In genomic region chr17:37361543-37361942, GRCh38 we compare ENCODE assay signal across 20 cellular contexts. TPM values are rescaled to one million over a fixed set of nuclear protein-coding genes. Genes with fewer than 3 reads are reported as not detected.
DNase-seq lines count a peak whose midpoint lies in the region; ATAC-seq and TF ChIP-seq lines count a peak whose summit lies in the region.
"Had no signal": no experiment of that assay in that cellular context is flagged by ENCODE, and none has a peak within 500 bp of the region (broad histone marks: within the 10 kb centered on the region; RNA-seq: fewer than 3 reads in every experiment).

No MANE protein-coding gene starts in this region.

- POLR2A ChIA-PET in HEK293 (lab: Yijun Ruan, JAX), result interaction anchor here (0.6 to 1.4 kb wide), 2 partner anchors 19 to 36 kb away, joined by 4 read pairs; no protein-coding TSS in a partner anchor

- peak overlapping the region; percentile 49 for H2AFZ ChIP-seq in mammary epithelial cell (ENCODE audit: low read depth, low read length)
- H2AFZ ChIP-seq: GM23248 had no signal

- H3K4me3 ChIP-seq in HEK293 (ENCODE audit: low read depth, low read length) (no peak overlapping the region), mammary epithelial cell (replicated peaks in 1 of 3; ENCODE audit: insufficient read depth in 1 of 3, low read depth in 2 of 3, low read length in 3 of 3) (no peak overlapping the region), skin epidermis (no peak overlapping the region)
- H3K4me3 ChIP-seq: gastrocnemius medialis, GM23248, ovary had no signal

- peaks cover 24% of the 10 kb centered on the region for H3K79me2 ChIP-seq in mammary epithelial cell (ENCODE audit: insufficient read depth, low read length)

- H3K27me3 ChIP-seq in mammary epithelial cell (ENCODE audit: insufficient read depth, low read length), result no peaks in the 10 kb centered on the region
- H3K27me3 ChIP-seq: gastrocnemius medialis, ovary had no signal

- in situ Hi-C loops in mammary epithelial cell (cut with MboI; ENCODE audit: low sequenced_read_pairs in 2 of 2), result loop anchor here in 1 of 2 donors (25.0 kb wide), 1 partner anchor 724 kb away; no protein-coding TSS in a partner anchor

- H3K9me3 ChIP-seq in HEK293 (ENCODE audit: control insufficient read depth, insufficient read depth, low read depth, low read length), result no peaks in the 10 kb centered on the region
- no peaks in the 10 kb centered on the region for H3K9me3 ChIP-seq in mammary epithelial cell (replicated peaks; ENCODE audit: insufficient read depth, low read length)
- no peaks in the 10 kb centered on the region for H3K9me3 ChIP-seq in T-helper 17 cell (ENCODE audit: control insufficient read depth, low read length, poor library complexity, severe bottlenecking)
- H3K9me3 ChIP-seq: gastrocnemius medialis, ovary, SK-N-SH had no signal

- ATAC-seq in T-helper 17 cell (no peak), GM21619 (IDR thresholded peaks at IDR 0.05; ENCODE audit: unreplicated experiment) (no peak)
- ATAC-seq: gastrocnemius medialis, left lobe of liver, sciatic nerve had no signal

- no peak overlapping the region for H3K9ac ChIP-seq in mammary epithelial cell (ENCODE audit: insufficient read depth, low read length)
- H3K9ac ChIP-seq: GM23248, SK-N-SH had no signal

- peak overlapping the region; percentile 67 for H3K4me2 ChIP-seq in mammary epithelial cell (ENCODE audit: insufficient read depth, low read depth, low read length)
- H3K4me2 ChIP-seq: SK-N-SH had no signal

- H3K4me1 Mint-ChIP-seq in T-helper 17 cell, result peaks cover 13% of the 10 kb centered on the region

- BruUV-seq in mammary epithelial cell (replicated peaks; lab: Mats Ljungman, UMichigan), result no TSS peak

- no peaks in the 10 kb centered on the region for H3K36me3 ChIP-seq in HEK293 (ENCODE audit: control insufficient read depth in 2 of 2, insufficient read depth in 1 of 2, low read length in 2 of 2)
- H3K36me3 ChIP-seq in mammary epithelial cell (ENCODE audit: insufficient read depth, low read length), result no peaks in the 10 kb centered on the region
- H3K36me3 ChIP-seq: gastrocnemius medialis, ovary had no signal

- H4K20me1 ChIP-seq in mammary epithelial cell (ENCODE audit: insufficient read depth, low read length), result no peaks in the 10 kb centered on the region

- H3K4me3 Mint-ChIP-seq in T-helper 17 cell, result no peak overlapping the region
- H3K4me3 Mint-ChIP-seq: activated naive CD4-positive, alpha-beta T cell treated with anti-CD3 and anti-CD28 coated beads for 36 hours had no signal

- H3K4me1 ChIP-seq in HEK293 (ENCODE audit: control insufficient read depth, insufficient read depth, low read length) (peaks cover 7% of the 10 kb centered on the region), mammary epithelial cell (ENCODE audit: insufficient read depth, low read length) (peaks cover 41% of the 10 kb centered on the region)

- no peaks in the 10 kb centered on the region for H3K36me3 Mint-ChIP-seq in T-helper 17 cell (ENCODE audit: low read depth)

- DNase-seq in NCI-H226 (peak; percentile 62), mammary epithelial cell (peak; percentile 97), T-helper 17 cell (no peak), NCI-H2107 (lab: John Stamatoyannopoulos, UW) (no peak)
- DNase-seq: activated CD4-positive, alpha-beta T cell treated with anti-CD3 and anti-CD28 coated beads, Interleukin-2, amount 50 U/mL, for 48 hours; activated naive CD4-positive, alpha-beta T cell treated with anti-CD3 and anti-CD28 coated beads for 36 hours; cortex of kidney; gastrocnemius medialis; GM23248; Karpas-422; NCI-H187 treated with DMSO at 0.1 percent for 48 hours; ovary; SK-N-SH had no signal

- no peak overlapping the region for H3K27ac ChIP-seq in HEK293 (ENCODE audit: extremely low read depth, low read depth, low read length)
- H3K27ac ChIP-seq in mammary epithelial cell (ENCODE audit: insufficient read depth, low read depth, low read length), result peak overlapping the region; percentile 47
- peak overlapping the region in 15 of 21 experiments; percentile 0 to 88 (median 46) for H3K27ac ChIP-seq in skin epidermis
- H3K27ac ChIP-seq: gastrocnemius medialis, GM23248, ovary had no signal

- H3K27me3 Mint-ChIP-seq in T-helper 17 cell, result no peaks in the 10 kb centered on the region

- CTCF ChIA-PET in HEK293 (lab: Yijun Ruan, JAX), result interaction anchor here (0.9 to 3.2 kb wide), 4 partner anchors 9 to 38 kb away, joined by 3 to 41 read pairs (median 4); no protein-coding TSS in a partner anchor
- CTCF ChIA-PET in mammary epithelial cell (lab: Charles Lee; ENCODE audit: low non-redundant PET), result interaction anchor here (0.6 to 1.1 kb wide), 3 partner anchors 12 to 122 kb away, joined by 3 to 10 read pairs (median 7); no protein-coding TSS in a partner anchor

- H3K27ac Mint-ChIP-seq in T-helper 17 cell, result no peak overlapping the region
- H3K27ac Mint-ChIP-seq: activated naive CD4-positive, alpha-beta T cell treated with anti-CD3 and anti-CD28 coated beads for 36 hours had no signal

- TF ChIP-seq CTCF in HEK293 (tag by site-specific recombination; IDR thresholded peaks at IDR 0.05), result no peak
- TF ChIP-seq CTCF in mammary epithelial cell (conservative IDR thresholded peaks at IDR 0.05 in 1 of 2, IDR thresholded peaks at IDR 0.05 in 1 of 2; ENCODE audit: extremely low read depth in 1 of 2, insufficient read depth in 1 of 2, low read depth in 1 of 2, low read length in 2 of 2), result no peak

- dilution Hi-C loops in mammary epithelial cell (cut with HindIII; ENCODE audit: low sequenced_read_pairs), result no loop called here

- intact Hi-C loops in mammary epithelial cell (cut with micrococcal nuclease), result loop anchor here (10.0 kb wide), 1 partner anchor 487 kb away; no protein-coding TSS in a partner anchor

- 7% methylated on average over 3 of the region's 4 CpGs for WGBS in mammary epithelial cell (ENCODE audit: low coverage, missing lambda C conversion rate)

TF ChIP-seq in HEK293, 187 proteins besides CTCF, POLR2A, EP300 and RAD21 (continues in another document):
- TF ChIP-seq SP3 (tag by site-specific recombination; IDR thresholded peaks at IDR 0.05) (0 out of 2 replicates have a peak, but pooled peaks have one; percentile 23), ZNF394 (tag by site-specific recombination; IDR thresholded peaks at IDR 0.05; ENCODE audit: borderline replicate concordance) (peak; percentile 47; the same call in 1 of the 2 replicates), ZBTB44 (tag by site-specific recombination; IDR thresholded peaks at IDR 0.05) (peak; percentile 62), ZBTB17 (tag by site-specific recombination; IDR thresholded peaks at IDR 0.05) (peak; percentile 37; the same call in 1 of the 2 replicates), ZNF600 (tag by site-specific recombination; IDR thresholded peaks at IDR 0.05) (peak; percentile 96), ZNF366 (tag by site-specific recombination; conservative IDR thresholded peaks at IDR 0.05) (0 out of 2 replicates have a peak, but pooled peaks have one; percentile 58), ZNF341 (tag by site-specific recombination; IDR thresholded peaks at IDR 0.05; ENCODE audit: low read depth) (peak; percentile 50), SP2 (tag by site-specific recombination; IDR thresholded peaks at IDR 0.05) (peak; percentile 37; the same call in 1 of the 2 replicates), ZNF324 (tag by site-specific recombination; IDR thresholded peaks at IDR 0.05) (no peak), ZNF768 (tag by site-specific recombination; IDR thresholded peaks at IDR 0.05) (no peak), IKZF3 (tag by site-specific recombination; IDR thresholded peaks at IDR 0.05) (peak; percentile 71; the same call in 1 of the 2 replicates), FEZF1 (tag by site-specific recombination; IDR thresholded peaks at IDR 0.05) (peak; percentile 53; the same call in 1 of the 2 replicates), ZFP3 (tag by site-specific recombination; IDR thresholded peaks at IDR 0.05; ENCODE audit: low read depth) (no peak), ZNF544 (tag by site-specific recombination; IDR thresholded peaks at IDR 0.05) (no peak), HIC1 (tag by site-specific recombination; IDR thresholded peaks at IDR 0.05) (no peak)

RNA-seq across cellular contexts. Expression of gene C17orf78, which starts 14.2 kb away (rescaled TPM):
- not detected for total RNA-seq in mammary epithelial cell
- not detected for polyA plus RNA-seq in mammary epithelial cell
- polyA minus RNA-seq in mammary epithelial cell, result not detected
- total RNA-seq in T-helper 17 cell, result not detected
- total RNA-seq: activated naive CD4-positive, alpha-beta T cell treated with anti-CD3 and anti-CD28 coated beads for 36 hours; endothelial cell of umbilical vein; G401; gastrocnemius medialis; GM23248; left lobe of liver; ovary; sciatic nerve had no signal
- polyA plus RNA-seq: endothelial cell of umbilical vein, GM23248, ovary, SK-N-SH had no signal

RNA-seq across cellular contexts. Expression of gene ACACA, which starts 45.1 kb away (rescaled TPM):
- total RNA-seq in mammary epithelial cell (100 to 1,000 TPM in 1 of 2 donors, 10 to 100 TPM in 1; 74.3 to 121 TPM), T-helper 17 cell (10 to 100 TPM; 27.7 to 34.2 TPM)
- polyA plus RNA-seq in mammary epithelial cell, result 54.9 TPM
- polyA minus RNA-seq in mammary epithelial cell, result 338 TPM

RNA-seq across cellular contexts. Expression of gene TADA2A, which starts 45.1 kb away (rescaled TPM):
- 10 to 100 TPM; 10.3 to 19.1 TPM for total RNA-seq in mammary epithelial cell
- 10.3 TPM for polyA plus RNA-seq in mammary epithelial cell
- 37.5 TPM for polyA minus RNA-seq in mammary epithelial cell
- 10 to 100 TPM; 11.1 to 13.9 TPM for total RNA-seq in T-helper 17 cell

Comparison
In these comparisons a context has a peak if more than half of its experiments do, and no peak if none do; other contexts are left out.
1. DNase-seq: peak in NCI-H226 (single experiment) and mammary epithelial cell (single experiment); none in T-helper 17 cell (0 of 3) and NCI-H2107 (single experiment).